8 cellular contexts compared by ENCODE assay signal in the genomic region with DNA sequence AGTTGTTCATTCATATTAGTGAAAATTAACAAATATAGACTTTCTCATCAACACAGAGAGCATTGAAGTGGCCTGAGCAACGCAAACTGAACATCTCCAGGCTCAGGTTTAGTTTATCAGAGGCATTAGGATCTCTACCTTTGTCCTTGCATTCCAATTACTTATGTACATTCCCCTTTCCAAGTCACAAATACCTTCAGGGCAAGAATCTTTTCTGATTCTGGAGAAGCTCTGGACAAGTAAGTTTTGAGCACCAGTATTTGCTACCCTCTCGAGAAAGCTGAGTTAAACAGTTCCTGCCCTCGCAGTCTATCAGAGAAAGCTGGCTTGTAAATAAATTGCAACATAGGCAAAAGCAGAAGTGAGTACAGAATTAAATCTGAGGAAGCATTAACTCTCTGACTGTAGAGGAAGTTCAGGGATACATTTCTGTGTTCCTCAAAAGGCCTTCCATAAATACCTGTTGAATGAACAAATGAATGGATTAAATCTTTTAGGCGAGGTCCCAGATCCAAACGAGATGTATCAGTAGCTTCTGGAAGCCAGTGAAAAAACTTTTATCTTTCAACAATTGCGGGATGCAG. TPM values are rescaled to one million over a fixed set of nuclear protein-coding genes. Genes with fewer than 3 reads are reported as not detected.
DNase-seq lines count a peak whose midpoint lies in the region; ATAC-seq and TF ChIP-seq lines count a peak whose summit lies in the region.

No MANE protein-coding gene starts in this region.

- H3K27me3 Mint-ChIP-seq in CD8-positive, alpha-beta memory T cell: no peaks in the 10 kb centered on the region

- intact Hi-C loops in right lobe of liver (cut with DNase I): no loop called here
- intact Hi-C loops in transverse colon (cut with DNase I; ENCODE audit: low total_unique reads): no loop called here

- in situ Hi-C loops in astrocyte of the spinal cord (cut with HindIII; ENCODE audit: low sequenced_read_pairs) (no loop called here), transverse colon (cut with MboI; ENCODE audit: low pct_ligation_motif_present in 1 of 4, low pct_unique_long_range_greater_than_20kb in 1 of 4, low sequenced_read_pairs in 3 of 4) (no loop called here)

- 1% methylated on average over 6 of the region's 6 CpGs for WGBS in right lobe of liver (ENCODE audit: insufficient coverage, low coverage, low lambda C conversion rate, missing lambda C conversion rate)
- 3% methylated on average over 5 to 6 of the region's 6 CpGs for WGBS in transverse colon (ENCODE audit: low coverage in 1 of 2), 2 donors

- POLR2A ChIA-PET in CD8-positive, alpha-beta memory T cell (lab: Charles Lee): no interaction called here

- no peaks in the 10 kb centered on the region for H3K27me3 ChIP-seq in CD8-positive, alpha-beta memory T cell (ENCODE audit: insufficient read depth, low read length, poor library complexity, severe bottlenecking)
- H3K27me3 ChIP-seq in right lobe of liver: no peaks in the 10 kb centered on the region
- H3K27me3 ChIP-seq in transverse colon: no peaks in the 10 kb centered on the region

- no peaks in the 10 kb centered on the region for H3K36me3 ChIP-seq in CD8-positive, alpha-beta memory T cell (ENCODE audit: insufficient read depth, low read length)
- no peaks in the 10 kb centered on the region for H3K36me3 ChIP-seq in right lobe of liver
- no peaks in the 10 kb centered on the region for H3K36me3 ChIP-seq in transverse colon

- peak overlapping the region; percentile 86 to 99 (median 96) for H3K27ac Mint-ChIP-seq in CD8-positive, alpha-beta memory T cell

- CTCF ChIA-PET in CD8-positive, alpha-beta memory T cell (lab: Charles Lee): interaction anchor here (0.9 kb wide), 1 partner anchor 8 kb away, joined by 5 read pairs; no protein-coding TSS in a partner anchor

- peak overlapping the region; percentile 92 to 100 (median 97) for H3K4me3 Mint-ChIP-seq in CD8-positive, alpha-beta memory T cell

- TF ChIP-seq CTCF in astrocyte of the spinal cord (IDR thresholded peaks at IDR 0.05; ENCODE audit: low read depth, low read length) (no peak), right lobe of liver (IDR thresholded peaks at IDR 0.05) (no peak), transverse colon (IDR thresholded peaks at IDR 0.05) (no peak)

- no peak overlapping the region for H3K27ac ChIP-seq in CD8-positive, alpha-beta memory T cell (ENCODE audit: low read depth, low read length)
- peak overlapping the region; percentile 86 to 93 (median 91) for H3K27ac ChIP-seq in right lobe of liver
- peak overlapping the region; percentile 94 to 96 (median 96) for H3K27ac ChIP-seq in transverse colon

- H3K9me3 Mint-ChIP-seq in CD8-positive, alpha-beta memory T cell: no peaks in the 10 kb centered on the region

- no peaks in the 10 kb centered on the region for H3K9me3 ChIP-seq in CD8-positive, alpha-beta memory T cell (ENCODE audit: low read length)
- H3K9me3 ChIP-seq in right lobe of liver (no peaks in the 10 kb centered on the region), transverse colon (no peaks in the 10 kb centered on the region)

- TF ChIP-seq EP300 in transverse colon (IDR thresholded peaks at IDR 0.05; ENCODE audit: low read depth): no peak

- H3K4me1 ChIP-seq in CD8-positive, alpha-beta memory T cell (ENCODE audit: insufficient read depth, low read length): peaks cover 23% of the 10 kb centered on the region
- peaks cover 0 to 46% (median 0%) of the 10 kb centered on the region in 4 donors for H3K4me1 ChIP-seq in right lobe of liver
- H3K4me1 ChIP-seq in transverse colon: peaks cover 9 to 56% (median 33%) of the 10 kb centered on the region in 4 donors

- H3K36me3 Mint-ChIP-seq in CD8-positive, alpha-beta memory T cell: peaks cover 0 to 9% (median 0%) of the 10 kb centered on the region in 3 donors

- peaks cover 42 to 64% (median 49%) of the 10 kb centered on the region in 3 donors for H3K4me1 Mint-ChIP-seq in CD8-positive, alpha-beta memory T cell

- peak in 3 of 4 donors; percentile 19 to 30 (median 27) for ATAC-seq in right lobe of liver

- H3K4me3 ChIP-seq in CD8-positive, alpha-beta memory T cell (ENCODE audit: low read length): peak overlapping the region; percentile 62
- H3K4me3 ChIP-seq in astrocyte of the spinal cord (ENCODE audit: low read depth, low read length): peak overlapping the region; percentile 75
- peak overlapping the region; percentile 84 to 88 (median 86) for H3K4me3 ChIP-seq in right lobe of liver
- peak overlapping the region; percentile 60 to 79 (median 76) for H3K4me3 ChIP-seq in transverse colon

- no peak for DNase-seq in CD8-positive, alpha-beta memory T cell
- peak; percentile 83 to 93 for DNase-seq in Kasumi-1 (lab: John Stamatoyannopoulos, UW)
- DNase-seq in astrocyte of the spinal cord (ENCODE audit: low read depth, low spot score): no peak
- DNase-seq in right lobe of liver: no peak
- DNase-seq in transverse colon: no peak
- DNase-seq in NCI-H1105 treated with DMSO at 0.1 percent for 48 hours (lab: John Stamatoyannopoulos, UW): no peak
- no peak for DNase-seq in NCI-H748 treated with DMSO at 0.1 percent for 48 hours (lab: John Stamatoyannopoulos, UW)
- DNase-seq in NCI-H82 (lab: John Stamatoyannopoulos, UW): no peak

- TF ChIP-seq POLR2A in right lobe of liver (IDR thresholded peaks at IDR 0.05): peak; percentile 36
- no peak for TF ChIP-seq POLR2A in transverse colon (IDR thresholded peaks at IDR 0.05)

RNA-seq across cellular contexts. Expression of a gene that starts 1.2 kb away (rescaled TPM):
- 10 to 100 TPM; 17.3 to 19.0 TPM for total RNA-seq in CD8-positive, alpha-beta memory T cell
- 7.5 TPM for polyA plus RNA-seq in CD8-positive, alpha-beta memory T cell
- 10 to 100 TPM in 5 of 6 experiments, 1 to 10 TPM in 1; 9.3 to 24.6 (median 13.4) TPM for total RNA-seq in right lobe of liver
- total RNA-seq in transverse colon: 10 to 100 TPM in 2 of 4 donors, 1 to 10 TPM in 2; 1.6 to 19.0 (median 9.1) TPM

Comparison
In these comparisons a context has a peak if more than half of its experiments do, and no peak if none do; other contexts are left out.
1. DNase-seq: peak in Kasumi-1 (2 of 2); none in CD8-positive, alpha-beta memory T cell (0 of 5), astrocyte of the spinal cord (single experiment), right lobe of liver (0 of 3), transverse colon (single experiment), NCI-H1105 treated with DMSO at 0.1 percent for 48 hours (single experiment), NCI-H748 treated with DMSO at 0.1 percent for 48 hours (single experiment) and NCI-H82 (single experiment).
2. Peak in every context shown above with its lines, with median percentiles within 50 percentile points of each other: H3K4me3 ChIP-seq.